ENCODE assay signal across 30 cellular contexts in the genomic region with DNA sequence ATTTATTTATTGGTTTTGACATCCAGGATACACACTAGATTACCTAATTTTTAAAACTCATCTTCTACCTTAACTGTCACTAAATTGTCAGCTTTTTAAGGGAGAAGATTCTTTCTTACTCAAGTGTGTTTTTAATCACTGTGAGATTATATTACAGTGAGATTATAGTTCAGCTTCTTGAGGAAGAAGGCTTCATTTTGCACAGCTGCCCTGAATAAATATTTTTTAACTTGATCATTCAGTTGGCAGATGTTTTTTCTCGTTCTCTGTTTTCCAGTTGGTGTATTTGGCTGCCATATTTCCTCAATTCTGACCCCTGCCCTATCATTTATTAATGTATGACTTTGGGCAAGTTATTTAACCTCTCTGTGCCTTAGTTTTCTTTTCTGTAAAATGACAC.
"Had no signal": no experiment of that assay in that cellular context is flagged by ENCODE, and none has a peak within 500 bp of the region (broad histone marks: within the 10 kb centered on the region; RNA-seq: fewer than 3 reads in every experiment).

No MANE protein-coding gene starts in this region.

- H3K27ac ChIP-seq: adrenal gland, body of pancreas, esophagus muscularis mucosa, foreskin keratinocyte, gastrocnemius medialis had no signal

- H3K9me3 ChIP-seq: adrenal gland, body of pancreas, esophagus muscularis mucosa, gastrocnemius medialis had no signal

- DNase-seq: activated CD4-positive, alpha-beta memory T cell treated with anti-CD3 and anti-CD28 coated beads for 36 hours; activated CD4-positive, alpha-beta T cell treated with anti-CD3 and anti-CD28 coated beads for 36 hours; activated CD4-positive, alpha-beta T cell treated with anti-CD3 and anti-CD28 coated beads, Interleukin-2, amount 10 ng/mL, durations not matched to agents 24 days and 14 days; activated CD4-positive, CD25-positive, alpha-beta regulatory T cell; activated CD4-positive, CD25-positive, alpha-beta regulatory T cell treated with anti-CD3 and anti-CD28 coated beads, Interleukin-2, amount 50 U/mL, for 72 hours; activated CD8-positive, alpha-beta memory T cell treated with anti-CD3 and anti-CD28 coated beads, Interleukin-2, amount 10 ng/mL, durations not matched to agents 7 days and 5 days; activated CD8-positive, alpha-beta memory T cell treated with anti-CD3 and anti-CD28 coated beads, Interleukin-2, amount 50 U/mL, for 4 hours; activated CD8-positive, alpha-beta T cell treated with anti-CD3 and anti-CD28 coated beads, Interleukin-2, amount 10 ng/mL, durations not matched to agents 7 days and 5 days; activated effector memory CD4-positive, alpha-beta T cell treated with anti-CD3 and anti-CD28 coated beads, Interleukin-2, amount 50 U/mL, for 16 hours; activated naive CD4-positive, alpha-beta T cell treated with anti-CD3 and anti-CD28 coated beads for 36 hours; activated naive CD8-positive, alpha-beta T cell treated with anti-CD3 and anti-CD28 coated beads for 36 hours; activated naive CD8-positive, alpha-beta T cell treated with anti-CD3 and anti-CD28 coated beads, Interleukin-2, amount 50 U/mL, for 24 hours; activated T-cell treated with anti-CD3 and anti-CD28 coated beads, Interleukin-2, amount 50 U/mL, for 1 hour; activated T-cell treated with anti-CD3 and anti-CD28 coated beads, Interleukin-2, amount 50 U/mL, for 48 hours; adrenal gland; amygdala; aorta; body of pancreas; caudate nucleus; cortex of kidney; dermis blood vessel endothelial cell; effector CD4-positive, alpha-beta T cell; effector memory CD8-positive, alpha-beta T cell; erythroblast; foreskin keratinocyte; gastrocnemius medialis; T-helper 1 cell; T-helper 17 cell; T1000 had no signal

- H3K36me3 ChIP-seq: adrenal gland, esophagus muscularis mucosa, gastrocnemius medialis had no signal

- H3K27me3 ChIP-seq: adrenal gland, body of pancreas, esophagus muscularis mucosa, foreskin keratinocyte, gastrocnemius medialis had no signal

- H3K4me1 ChIP-seq: adrenal gland, body of pancreas, esophagus muscularis mucosa, foreskin keratinocyte, gastrocnemius medialis had no signal

- H3K4me3 ChIP-seq: adrenal gland, body of pancreas, esophagus muscularis mucosa, gastrocnemius medialis had no signal
